In genomic region chrX:2502120-2502667, GRCh38 we compare ENCODE assay signal across 1 cellular context.
TF ChIP-seq lines count a peak whose summit lies in the region.

No MANE protein-coding gene starts in this region.

TF ChIP-seq in WTC11, 78 proteins besides CTCF, POLR2A, EP300 and RAD21 (continued from another document):
- TF ChIP-seq ZNF512 (CRISPR knock-in tag; IDR thresholded peaks at IDR 0.05; ENCODE audit: borderline replicate concordance): no peak
- TF ChIP-seq ZNF121 (CRISPR knock-in tag; IDR thresholded peaks at IDR 0.05): no peak
- no peak for TF ChIP-seq CREM (CRISPR knock-in tag; IDR thresholded peaks at IDR 0.05)
- no peak for TF ChIP-seq ERG (CRISPR knock-in tag; IDR thresholded peaks at IDR 0.05)
